ENCODE assay signal across 8 cellular contexts in genomic region chr18:22930089-22930713, GRCh38. TPM values are rescaled to one million over a fixed set of nuclear protein-coding genes. Genes with fewer than 3 reads are reported as not detected.
DNase-seq lines count a peak whose midpoint lies in the region; ATAC-seq and TF ChIP-seq lines count a peak whose summit lies in the region.

No MANE protein-coding gene starts in this region.

- no peaks in the 10 kb centered on the region for H3K27me3 Mint-ChIP-seq in activated B cell treated with CpG ODN at 0.5 μM for 24 hours

- peak; percentile 69 for DNase-seq in GM10266 (ENCODE audit: extremely low spot score)
- peak; percentile 20 for DNase-seq in NCI-H2107 (lab: John Stamatoyannopoulos, UW)
- DNase-seq in activated B cell treated with CpG ODN at 0.5 μM for 24 hours = peak; percentile 51
- DNase-seq in cardiac fibroblast (ENCODE audit: low read depth in 2 of 2) = peak; percentile 76 to 77
- DNase-seq in left colon = peak; percentile 77 to 91
- peak; percentile 84 for DNase-seq in stimulated activated CD4-positive, alpha-beta T cell treated with anti-CD3 and anti-CD28 coated beads, Interleukin-4, amount 100 ng/mL, for 24 hours

- CTCF ChIA-PET in activated B cell treated with CpG ODN at 0.5 μM for 24 hours (lab: Charles Lee) = interaction anchor here (0.6 to 5.5 kb wide), 9 partner anchors 20 to 483 kb away, joined by 3 to 63 read pairs (median 9); no protein-coding TSS in a partner anchor

- H3K27ac Mint-ChIP-seq in activated B cell treated with CpG ODN at 0.5 μM for 24 hours = no peak overlapping the region

- POLR2A ChIA-PET in activated B cell treated with CpG ODN at 0.5 μM for 24 hours (lab: Charles Lee) = interaction anchor here (0.7 kb wide), 1 partner anchor 581 kb away, joined by 3 read pairs; no protein-coding TSS in a partner anchor

- H3K9me3 Mint-ChIP-seq in activated B cell treated with CpG ODN at 0.5 μM for 24 hours = no peaks in the 10 kb centered on the region

- peaks cover 7% of the 10 kb centered on the region for H3K36me3 Mint-ChIP-seq in activated B cell treated with CpG ODN at 0.5 μM for 24 hours (ENCODE audit: low read depth)

- ATAC-seq in HG02870 (IDR thresholded peaks at IDR 0.05; ENCODE audit: unreplicated experiment) (peak; percentile 32), activated B cell treated with CpG ODN at 0.5 μM for 24 hours (ENCODE audit: low read depth) (peak; percentile 37), left colon (peak; percentile 51), HG02571 (IDR thresholded peaks at IDR 0.05; ENCODE audit: unreplicated experiment) (no peak)

- intact Hi-C loops in activated B cell treated with CpG ODN at 0.5 μM for 24 hours (cut with micrococcal nuclease) (loop anchor here (1.0 to 10.0 kb wide), 7 partner anchors 53 to 1185 kb away; partner anchors contain the start of genes MIB1 and NPC1), left colon (cut with DNase I, micrococcal nuclease) (loop anchor here in 1 of 2 donors (5.0 kb wide), 1 partner anchor 52 kb away; no protein-coding TSS in a partner anchor)

- peak overlapping the region; percentile 11 for H3K4me3 Mint-ChIP-seq in activated B cell treated with CpG ODN at 0.5 μM for 24 hours

- TF ChIP-seq CTCF in GM10266 (IDR thresholded peaks at IDR 0.05; ENCODE audit: control insufficient read depth, insufficient read depth, low read depth, missing control alignments) = peak; percentile 79
- TF ChIP-seq CTCF in activated B cell treated with CpG ODN at 0.5 μM for 24 hours (IDR thresholded peaks at IDR 0.05) = no peak
- peak; percentile 80 for TF ChIP-seq CTCF in cardiac fibroblast (IDR thresholded peaks at IDR 0.05; ENCODE audit: low read depth, low read length)

- H3K4me1 Mint-ChIP-seq in activated B cell treated with CpG ODN at 0.5 μM for 24 hours = peaks cover 24% of the 10 kb centered on the region

- H3K4me3 ChIP-seq in cardiac fibroblast (replicated peaks in 1 of 2; ENCODE audit: low read depth in 2 of 2, low read length in 2 of 2) = no peak overlapping the region

RNA-seq across cellular contexts. Expression of gene RBBP8, which starts 2.9 kb away (rescaled TPM):
- total RNA-seq in activated B cell treated with CpG ODN at 0.5 μM for 24 hours (29.1 and 29.3 TPM in 2 replicates), left colon (10 to 100 TPM; 22.0 to 22.7 TPM)

Comparison
In these comparisons a context has a peak if more than half of its experiments do, and no peak if none do; other contexts are left out.
1. DNase-seq: peak in every context shown above with its lines; median percentile 84 in left colon; 84 in stimulated activated CD4-positive, alpha-beta T cell treated with anti-CD3 and anti-CD28 coated beads, Interleukin-4, amount 100 ng/mL, for 24 hours; 76 in cardiac fibroblast; 69 in GM10266; 51 in activated B cell treated with CpG ODN at 0.5 μM for 24 hours; 20 in NCI-H2107.